ENCODE assay signal across 2 cellular contexts in genomic region chr18:48563027-48563426, GRCh38.
TF ChIP-seq lines count a peak whose summit lies in the region.

No MANE protein-coding gene starts in this region.

TF ChIP-seq in A549, 52 proteins besides CTCF, POLR2A, EP300 and RAD21:
- TF ChIP-seq NFE2L2 (conservative IDR thresholded peaks at IDR 0.05; ENCODE audit: low read length): no peak
- no peak for TF ChIP-seq RCOR1 (IDR thresholded peaks at IDR 0.05; ENCODE audit: low read depth, low read length)
- no peak for TF ChIP-seq CHD4 (IDR thresholded peaks at IDR 0.05; ENCODE audit: borderline replicate concordance)
- no peak for TF ChIP-seq JUNB (IDR thresholded peaks at IDR 0.05)
- TF ChIP-seq ELK1 (IDR thresholded peaks at IDR 0.05; ENCODE audit: low read depth, low read length): no peak
- TF ChIP-seq EHF (CRISPR knock-in tag; IDR thresholded peaks at IDR 0.05): no peak
- TF ChIP-seq CEBPB (IDR thresholded peaks at IDR 0.05): no peak
- TF ChIP-seq BHLHE40 (IDR thresholded peaks at IDR 0.05; ENCODE audit: low read depth, low read length): no peak
- no peak for TF ChIP-seq HDAC2 (IDR thresholded peaks at IDR 0.05)
- no peak for TF ChIP-seq MYC (IDR thresholded peaks at IDR 0.05; ENCODE audit: borderline replicate concordance, low read length)
- TF ChIP-seq CBX8 (IDR thresholded peaks at IDR 0.05): no peak
- TF ChIP-seq FOXS1 (CRISPR knock-in tag; IDR thresholded peaks at IDR 0.05): no peak
- no peak for TF ChIP-seq TP53 (CRISPR knock-in tag; IDR thresholded peaks at IDR 0.05)
- TF ChIP-seq SMC3 (IDR thresholded peaks at IDR 0.05): no peak
- no peak for TF ChIP-seq KDM1A (IDR thresholded peaks at IDR 0.05; ENCODE audit: low read depth)
- TF ChIP-seq JUN (IDR thresholded peaks at IDR 0.05): no peak
- TF ChIP-seq NR3C1 (IDR thresholded peaks at IDR 0.05): no peak
- no peak for TF ChIP-seq GATA3 (IDR thresholded peaks at IDR 0.05; ENCODE audit: borderline replicate concordance)
- TF ChIP-seq E2F6 (IDR thresholded peaks at IDR 0.05; ENCODE audit: borderline replicate concordance, low read depth): no peak

TF ChIP-seq in HepG2, 621 proteins besides CTCF, POLR2A, EP300 and RAD21:
- TF ChIP-seq ZBTB40 (IDR thresholded peaks at IDR 0.05): no peak
- no peak for TF ChIP-seq ZBTB40 (CRISPR knock-in tag; IDR thresholded peaks at IDR 0.05)
- TF ChIP-seq STAT5B (CRISPR knock-in tag; IDR thresholded peaks at IDR 0.05): no peak
- no peak for TF ChIP-seq CENPBD1 (CRISPR knock-in tag; IDR thresholded peaks at IDR 0.05; ENCODE audit: borderline replicate concordance, low read depth)
- TF ChIP-seq SIN3B (IDR thresholded peaks at IDR 0.05; ENCODE audit: low read length): no peak
- no peak for TF ChIP-seq HIC2 (CRISPR knock-in tag; IDR thresholded peaks at IDR 0.05; ENCODE audit: low read depth)
- TF ChIP-seq ATF7 (IDR thresholded peaks at IDR 0.05): no peak
- no peak for TF ChIP-seq ATF7 (CRISPR knock-in tag; IDR thresholded peaks at IDR 0.05)
- TF ChIP-seq U2AF1 (optimal IDR thresholded peaks at IDR 0.05; ENCODE audit: low read depth, low read length): no peak
- TF ChIP-seq NCOA2 (CRISPR knock-in tag; IDR thresholded peaks at IDR 0.05): no peak
- TF ChIP-seq ZNF570 (CRISPR knock-in tag; IDR thresholded peaks at IDR 0.05; ENCODE audit: borderline replicate concordance): no peak
- TF ChIP-seq SMAD9 (CRISPR knock-in tag; IDR thresholded peaks at IDR 0.05): no peak
- TF ChIP-seq MTA3 (CRISPR knock-in tag; IDR thresholded peaks at IDR 0.05): no peak
